In the genomic region with DNA sequence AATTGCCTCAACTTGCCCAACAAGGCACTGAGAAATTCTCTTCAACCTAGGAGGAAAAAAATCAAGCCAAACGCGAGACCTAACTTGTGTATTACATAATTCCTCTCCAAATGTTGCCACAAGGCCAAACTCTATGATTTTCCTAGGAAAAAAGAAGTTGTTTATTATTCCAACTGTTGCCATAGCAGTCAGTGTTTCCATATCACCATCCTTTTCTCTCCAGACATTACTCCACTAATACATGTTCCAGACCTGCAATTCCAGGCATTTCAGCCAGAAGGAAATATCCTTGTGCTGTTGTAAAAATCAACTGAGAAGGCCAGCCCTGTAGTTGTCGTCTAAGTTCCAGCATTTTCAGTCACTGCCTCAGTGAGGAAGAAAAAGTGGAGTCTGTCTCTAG, we compare ENCODE assay signal across 1 cellular context.
TF ChIP-seq lines count a peak whose summit lies in the region.

No MANE protein-coding gene starts in this region.

TF ChIP-seq in SK-N-SH treated with all-trans-retinoic acid at 6 μM for 48 hours, 23 proteins besides CTCF, POLR2A, EP300 and RAD21 (continued from another document):
- TF ChIP-seq, protein P1, sequence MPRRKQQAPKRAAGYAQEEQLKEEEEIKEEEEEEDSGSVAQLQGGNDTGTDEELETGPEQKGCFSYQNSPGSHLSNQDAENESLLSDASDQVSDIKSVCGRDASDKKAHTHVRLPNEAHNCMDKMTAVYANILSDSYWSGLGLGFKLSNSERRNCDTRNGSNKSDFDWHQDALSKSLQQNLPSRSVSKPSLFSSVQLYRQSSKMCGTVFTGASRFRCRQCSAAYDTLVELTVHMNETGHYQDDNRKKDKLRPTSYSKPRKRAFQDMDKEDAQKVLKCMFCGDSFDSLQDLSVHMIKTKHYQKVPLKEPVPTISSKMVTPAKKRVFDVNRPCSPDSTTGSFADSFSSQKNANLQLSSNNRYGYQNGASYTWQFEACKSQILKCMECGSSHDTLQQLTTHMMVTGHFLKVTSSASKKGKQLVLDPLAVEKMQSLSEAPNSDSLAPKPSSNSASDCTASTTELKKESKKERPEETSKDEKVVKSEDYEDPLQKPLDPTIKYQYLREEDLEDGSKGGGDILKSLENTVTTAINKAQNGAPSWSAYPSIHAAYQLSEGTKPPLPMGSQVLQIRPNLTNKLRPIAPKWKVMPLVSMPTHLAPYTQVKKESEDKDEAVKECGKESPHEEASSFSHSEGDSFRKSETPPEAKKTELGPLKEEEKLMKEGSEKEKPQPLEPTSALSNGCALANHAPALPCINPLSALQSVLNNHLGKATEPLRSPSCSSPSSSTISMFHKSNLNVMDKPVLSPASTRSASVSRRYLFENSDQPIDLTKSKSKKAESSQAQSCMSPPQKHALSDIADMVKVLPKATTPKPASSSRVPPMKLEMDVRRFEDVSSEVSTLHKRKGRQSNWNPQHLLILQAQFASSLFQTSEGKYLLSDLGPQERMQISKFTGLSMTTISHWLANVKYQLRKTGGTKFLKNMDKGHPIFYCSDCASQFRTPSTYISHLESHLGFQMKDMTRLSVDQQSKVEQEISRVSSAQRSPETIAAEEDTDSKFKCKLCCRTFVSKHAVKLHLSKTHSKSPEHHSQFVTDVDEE (CRISPR knock-in tag; IDR thresholded peaks at IDR 0.05) = no peak
- TF ChIP-seq ZFP30 (CRISPR knock-in tag; IDR thresholded peaks at IDR 0.05) = no peak
- no peak for TF ChIP-seq ZNF565 (CRISPR knock-in tag; conservative IDR thresholded peaks at IDR 0.05; ENCODE audit: low read depth)
TF ChIP-seq in SK-N-SH treated with all-trans-retinoic acid at 6 μM for 48 hours: peak in this region for 0.
